In genomic region chr13:62246581-62246980, GRCh38 we compare ENCODE assay signal across 21 cellular contexts.
"Had no signal": no experiment of that assay in that cellular context is flagged by ENCODE, and none has a peak within 500 bp of the region (broad histone marks: within the 10 kb centered on the region; RNA-seq: fewer than 3 reads in every experiment).

No MANE protein-coding gene starts in this region.

- H3K4me1 ChIP-seq: gastrocnemius medialis, heart right ventricle, suprapubic skin, thyroid gland had no signal

- DNase-seq: dorsolateral prefrontal cortex; effector CD8-positive, alpha-beta T cell; gastrocnemius medialis; heart right ventricle; islet precursor cell; left cardiac atrium; left ventricle myocardium superior; mesenchymal stem cell; midbrain; posterior cingulate gyrus; right cardiac atrium; stimulated activated CD4-positive, alpha-beta T cell treated with anti-CD3 and anti-CD28 coated beads, Interleukin-2, amount 100 ng/mL, for 48 hours; stimulated activated naive CD8-positive, alpha-beta T cell treated with anti-CD3 and anti-CD28 coated beads, Interleukin-15, Interleukin-2, amounts not matched to agents 100 U/mL and 50 U/mL, for 24 hours; thyroid gland had no signal

- H3K4me2 ChIP-seq: smooth muscle cell had no signal

- H3K27me3 Mint-ChIP-seq: natural killer cell treated with Interleukin-12 subunit alpha and Interleukin-12 subunit beta and Interleukin-15 and Interleukin-18, amount 100 ng/mL, for 72 hours; type B pancreatic cell had no signal

- H3K4me3 Mint-ChIP-seq: natural killer cell treated with Interleukin-12 subunit alpha and Interleukin-12 subunit beta and Interleukin-15 and Interleukin-18, amount 100 ng/mL, for 72 hours; type B pancreatic cell had no signal

- ATAC-seq: gastrocnemius medialis; heart right ventricle; left cardiac atrium; left ventricle myocardium superior; natural killer cell treated with Interleukin-12 subunit alpha and Interleukin-12 subunit beta and Interleukin-15 and Interleukin-18, amount 100 ng/mL, for 72 hours; right cardiac atrium; stimulated activated naive CD8-positive, alpha-beta T cell treated with anti-CD3 and anti-CD28 coated beads, Interleukin-15, Interleukin-2, amounts not matched to agents 100 U/mL and 50 U/mL, for 24 hours had no signal

- H3K36me3 Mint-ChIP-seq: natural killer cell treated with Interleukin-12 subunit alpha and Interleukin-12 subunit beta and Interleukin-15 and Interleukin-18, amount 100 ng/mL, for 72 hours; type B pancreatic cell had no signal

- H3K27me3 ChIP-seq: dorsolateral prefrontal cortex, gastrocnemius medialis, heart right ventricle, neutrophil, suprapubic skin, thyroid gland had no signal

- H3K9me3 ChIP-seq: gastrocnemius medialis, neutrophil, suprapubic skin, thyroid gland had no signal

- H3K27ac Mint-ChIP-seq: natural killer cell treated with Interleukin-12 subunit alpha and Interleukin-12 subunit beta and Interleukin-15 and Interleukin-18, amount 100 ng/mL, for 72 hours; type B pancreatic cell had no signal

- H3K36me3 ChIP-seq: gastrocnemius medialis, heart right ventricle, neutrophil, suprapubic skin, thyroid gland had no signal

- H3K27ac ChIP-seq: coronary artery, dorsolateral prefrontal cortex, gastrocnemius medialis, heart right ventricle, neutrophil, suprapubic skin, thyroid gland had no signal

- H3K9me3 Mint-ChIP-seq: type B pancreatic cell had no signal

- H3K4me3 ChIP-seq: coronary artery, dorsolateral prefrontal cortex, gastrocnemius medialis, heart right ventricle, lung, smooth muscle cell, suprapubic skin, thyroid gland had no signal
